ENCODE assay signal across 10 cellular contexts in the genomic region with DNA sequence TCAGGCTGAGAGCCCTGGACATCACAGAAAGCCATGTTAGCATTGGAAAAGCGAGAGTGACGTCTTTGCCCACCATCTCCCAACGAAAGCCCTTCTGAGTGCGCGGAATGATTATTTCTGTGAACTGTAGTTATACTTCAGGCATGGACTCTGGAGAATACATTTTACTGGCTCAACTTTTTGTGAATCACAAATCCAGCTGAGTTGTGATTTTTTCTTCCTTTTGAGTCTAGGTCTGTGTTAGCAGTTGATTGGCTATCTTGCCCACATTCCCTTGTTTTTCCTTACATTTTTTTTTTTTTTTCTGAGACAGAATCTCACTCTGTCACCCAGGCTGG.
"Had no signal": no experiment of that assay in that cellular context is flagged by ENCODE, and none has a peak within 500 bp of the region (broad histone marks: within the 10 kb centered on the region; RNA-seq: fewer than 3 reads in every experiment).

No MANE protein-coding gene starts in this region.

- H3K27ac ChIP-seq: brain microvascular endothelial cell, dorsolateral prefrontal cortex, vagina had no signal

- H3K4me3 ChIP-seq: dorsolateral prefrontal cortex, vagina had no signal

- ATAC-seq: esophagus mucosa; stimulated activated naive CD8-positive, alpha-beta T cell treated with anti-CD3 and anti-CD28 coated beads, Interleukin-15, amount 100 ng/mL, for 72 hours had no signal

- H3K4me1 ChIP-seq: vagina had no signal

- H3K36me3 Mint-ChIP-seq: memory B cell had no signal

- H3K36me3 ChIP-seq: brain microvascular endothelial cell, vagina had no signal

- H3K9me3 ChIP-seq: vagina had no signal

- H3K27me3 ChIP-seq: brain microvascular endothelial cell, vagina had no signal

- H3K4me3 Mint-ChIP-seq: memory B cell; stimulated activated naive CD8-positive, alpha-beta T cell treated with anti-CD3 and anti-CD28 coated beads, Interleukin-15, amount 100 ng/mL, for 72 hours had no signal

- DNase-seq: activated CD4-positive, alpha-beta T cell treated with anti-CD3 and anti-CD28 coated beads, Interleukin-2, amount 50 U/mL, for 1 hour; activated naive CD4-positive, alpha-beta T cell treated with anti-CD3 and anti-CD28 coated beads, Interleukin-2, amount 50 U/mL, for 16 hours; brain microvascular endothelial cell; dorsolateral prefrontal cortex; stimulated activated CD4-positive, alpha-beta T cell treated with anti-CD3 and anti-CD28 coated beads, Interleukin-4, amount 100 ng/mL, for 4 hours; stimulated activated naive CD8-positive, alpha-beta T cell treated with anti-CD3 and anti-CD28 coated beads, Interleukin-15, amount 100 ng/mL, for 72 hours; T-helper 2 cell had no signal

- H3K4me1 Mint-ChIP-seq: memory B cell; stimulated activated naive CD8-positive, alpha-beta T cell treated with anti-CD3 and anti-CD28 coated beads, Interleukin-15, amount 100 ng/mL, for 72 hours had no signal

- H3K27ac Mint-ChIP-seq: memory B cell; stimulated activated naive CD8-positive, alpha-beta T cell treated with anti-CD3 and anti-CD28 coated beads, Interleukin-15, amount 100 ng/mL, for 72 hours had no signal
